In the genomic region with DNA sequence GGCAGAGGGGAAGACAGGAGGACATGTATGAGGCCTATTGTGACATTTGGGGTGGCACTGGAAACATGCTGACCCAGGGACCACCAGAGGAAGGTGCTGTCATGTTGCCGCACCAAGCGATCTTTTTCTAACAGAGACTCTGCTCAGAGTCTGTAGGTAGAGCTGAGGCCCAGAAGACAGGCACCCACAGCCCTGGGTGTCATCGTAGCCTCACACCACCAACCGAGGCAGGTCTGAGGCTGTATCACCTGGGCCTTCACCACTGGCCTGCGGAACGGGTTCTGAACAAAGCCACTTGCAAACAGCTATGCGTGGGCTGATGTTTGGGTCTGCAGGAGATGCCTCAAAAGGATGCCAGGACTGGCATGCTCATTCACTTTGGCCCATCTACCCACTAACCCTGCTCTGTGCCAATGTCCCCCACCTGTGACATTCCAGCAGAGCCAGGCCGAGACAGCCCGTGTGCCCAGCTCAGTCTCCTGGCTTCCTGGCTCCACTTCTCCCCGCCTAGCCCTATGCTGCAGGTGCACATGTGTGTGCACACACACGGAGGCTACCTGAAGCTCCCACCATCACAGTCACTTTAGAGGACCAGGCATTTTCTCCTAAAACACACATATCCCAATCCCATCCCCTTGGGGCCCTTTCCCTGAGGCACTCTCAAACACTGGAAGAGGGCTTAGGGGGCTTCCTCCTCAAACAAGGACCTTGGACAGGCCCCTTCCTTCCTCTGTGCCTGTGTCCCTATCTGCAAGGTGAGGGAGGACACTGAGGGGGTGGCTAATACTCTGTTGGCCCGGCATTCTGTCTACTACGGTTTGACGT, we compare ENCODE assay signal across 16 cellular contexts. TPM values are rescaled to one million over a fixed set of nuclear protein-coding genes. Genes with fewer than 3 reads are reported as not detected.
DNase-seq lines count a peak whose midpoint lies in the region; ATAC-seq and TF ChIP-seq lines count a peak whose summit lies in the region.
"Had no signal": no experiment of that assay in that cellular context is flagged by ENCODE, and none has a peak within 500 bp of the region (broad histone marks: within the 10 kb centered on the region; RNA-seq: fewer than 3 reads in every experiment).

No MANE protein-coding gene starts in this region.

- no peak overlapping the region for H3K4ac ChIP-seq in mesendoderm (ENCODE audit: low read depth, low read length)

- H3K18ac ChIP-seq in mesendoderm (ENCODE audit: low read length): no peak overlapping the region

- WGBS in adrenal gland, 4 donors: 88 to 95% (median 92%) methylated on average over 10 to 14 of the region's 14 CpGs
- no CpG with 5 or more reads among the region's 14 CpGs for WGBS in mesendoderm (ENCODE audit: extremely low coverage, insufficient coverage, low lambda C conversion rate)

- intact Hi-C loops in adrenal gland (cut with DNase I): no loop called here

- no peak overlapping the region for H3K9ac ChIP-seq in mesendoderm (ENCODE audit: low read length)
- H3K9ac ChIP-seq: GM23248, neural progenitor cell had no signal

- ATAC-seq in HG02798 (IDR thresholded peaks at IDR 0.05; ENCODE audit: poor library complexity, unreplicated experiment): no peak
- ATAC-seq: stimulated activated naive B cell treated with anti-CD40 and anti-IgM and Interleukin-4, amounts not matched to agents 10 μg/mL and 1 μg/mL and 100 μg/mL, for 72 hours had no signal

- no peak for TF ChIP-seq CTCF in adrenal gland (IDR thresholded peaks at IDR 0.05)

- H4K5ac ChIP-seq in mesendoderm (ENCODE audit: low read length): no peak overlapping the region

- no peak overlapping the region for H3K56ac ChIP-seq in mesendoderm (ENCODE audit: low read length)

- no peak overlapping the region for H2BK15ac ChIP-seq in mesendoderm (replicated peaks; ENCODE audit: low read depth)

- no peaks in the 10 kb centered on the region for H3K9me3 ChIP-seq in adrenal gland (replicated peaks in 1 of 3)

- no peak for TF ChIP-seq POLR2A in adrenal gland (IDR thresholded peaks at IDR 0.05)

- H3K36me3 ChIP-seq in adrenal gland (replicated peaks in 1 of 2) (no peaks in the 10 kb centered on the region), mesendoderm (ENCODE audit: control insufficient read depth, insufficient read depth, low read length) (no peaks in the 10 kb centered on the region)
- H3K36me3 ChIP-seq: neural progenitor cell had no signal

- H2AK5ac ChIP-seq in mesendoderm (ENCODE audit: low read length): no peak overlapping the region

- DNase-seq in NCI-H526 treated with DMSO at 0.1 percent for 48 hours (lab: John Stamatoyannopoulos, UW) (peak; percentile 35), adrenal gland (peak in 4 of 7 donors; percentile 3 to 34 (median 8)), islet precursor cell (peak; percentile 44), mesendoderm (no peak), COLO829 (ENCODE audit: low spot score) (no peak)
- DNase-seq: activated CD4-positive, alpha-beta T cell treated with anti-CD3 and anti-CD28 coated beads, Interleukin-2, amount 10 ng/mL, durations not matched to agents 24 days and 14 days; anterior cingulate cortex; GM23248; NK-92 treated with Interleukin-12 subunit alpha and Interleukin-12 subunit beta, amount 100 ng/mL, for 24 hours; SHP77; stimulated activated naive B cell treated with anti-CD40 and anti-IgM and Interleukin-4, amounts not matched to agents 10 μg/mL and 1 μg/mL and 100 μg/mL, for 72 hours had no signal

- no peaks in the 10 kb centered on the region for H3K27me3 ChIP-seq in adrenal gland
- no peaks in the 10 kb centered on the region for H3K27me3 ChIP-seq in mesendoderm (ENCODE audit: insufficient read depth, low read length, poor library complexity)

- no peak overlapping the region for H2BK5ac ChIP-seq in mesendoderm (ENCODE audit: low read length)

- H2BK120ac ChIP-seq in mesendoderm (ENCODE audit: low read depth, low read length): no peak overlapping the region

- H3K4me1 ChIP-seq in adrenal gland (replicated peaks in 1 of 2) (no peaks in the 10 kb centered on the region), mesendoderm (ENCODE audit: control insufficient read depth, low read depth, low read length) (no peaks in the 10 kb centered on the region)
- H3K4me1 ChIP-seq: neural progenitor cell had no signal

- no peak overlapping the region for H3K4me3 ChIP-seq in adrenal gland
- H3K4me3 ChIP-seq in skin epidermis: peak overlapping the region; percentile 33 to 60 (median 53)
- no peak overlapping the region for H3K4me3 ChIP-seq in mesendoderm (ENCODE audit: low read length)
- H3K4me3 ChIP-seq: GM23248, lung, neural progenitor cell had no signal

- no peak overlapping the region for H3K23ac ChIP-seq in mesendoderm (ENCODE audit: low read length)

- no peak overlapping the region for H3K4me2 ChIP-seq in mesendoderm (ENCODE audit: low read length)
- H3K4me2 ChIP-seq: neural progenitor cell had no signal

- H3K79me2 ChIP-seq in mesendoderm (ENCODE audit: control insufficient read depth, insufficient read depth, low read length): no peaks in the 10 kb centered on the region

- no peak overlapping the region for H4K8ac ChIP-seq in mesendoderm (ENCODE audit: low read depth, low read length)

- H3K79me1 ChIP-seq in mesendoderm (ENCODE audit: low read length): no peaks in the 10 kb centered on the region

- H3K27ac ChIP-seq in adrenal gland (no peak overlapping the region), skin epidermis (peak overlapping the region in 20 of 21 experiments; percentile 25 to 92 (median 86)), mesendoderm (ENCODE audit: low read depth, low read length) (no peak overlapping the region)
- H3K27ac ChIP-seq: GM23248, neural progenitor cell had no signal

RNA-seq across cellular contexts. Expression of a gene that starts 3.6 kb away (rescaled TPM):
- total RNA-seq in adrenal gland: 1 to 10 TPM in 3 of 8 donors, under 1 TPM in 2, not detected in 3; 0.24 to 4.3 (median 1.1) TPM
- polyA plus RNA-seq in adrenal gland: 1 to 10 TPM in 2 of 3 donors, under 1 TPM in 1; 0.70 to 2.6 (median 1.2) TPM
- 0.13 TPM for polyA plus RNA-seq in mesendoderm (2013, experiment 1 of 2)
- 0.10 TPM for polyA plus RNA-seq in mesendoderm (2013, experiment 2 of 2)
- total RNA-seq: activated CD4-positive, alpha-beta T cell treated with anti-CD3 and anti-CD28 coated beads, Interleukin-2, amount 10 ng/mL, durations not matched to agents 24 days and 14 days; fibroblast of lung; GM23248 had no signal
- polyA plus RNA-seq: fibroblast of lung had no signal

Comparison
In these comparisons a context has a peak if more than half of its experiments do, and no peak if none do; other contexts are left out.
1. DNase-seq: peak in NCI-H526 treated with DMSO at 0.1 percent for 48 hours (single experiment), adrenal gland (4 of 7) and islet precursor cell (single experiment); none in mesendoderm (single experiment) and COLO829 (single experiment).
2. H3K27ac ChIP-seq: peak in skin epidermis (20 of 21); none in adrenal gland (0 of 5) and mesendoderm (single experiment).
3. H3K4me3 ChIP-seq: peak in skin epidermis (7 of 7); none in adrenal gland (0 of 4) and mesendoderm (single experiment).